In genomic region chr16:68778551-68779231, GRCh38 we compare ENCODE assay signal across 9 cellular contexts. TPM values are rescaled to one million over a fixed set of nuclear protein-coding genes. Genes with fewer than 3 reads are reported as not detected.
DNase-seq lines count a peak whose midpoint lies in the region; ATAC-seq and TF ChIP-seq lines count a peak whose summit lies in the region.
"Had no signal": no experiment of that assay in that cellular context is flagged by ENCODE, and none has a peak within 500 bp of the region (broad histone marks: within the 10 kb centered on the region; RNA-seq: fewer than 3 reads in every experiment).

No MANE protein-coding gene starts in this region.

- peak; percentile 88 for ATAC-seq in WTC11
- no peak for ATAC-seq in naive thymus-derived CD8-positive, alpha-beta T cell
- no peak for ATAC-seq in GM21390 (IDR thresholded peaks at IDR 0.05; ENCODE audit: unreplicated experiment)

- TF ChIP-seq CTCF in WTC11 (IDR thresholded peaks at IDR 0.05) (no peak), type B pancreatic cell (conservative IDR thresholded peaks at IDR 0.05) (no peak)

- no peaks in the 10 kb centered on the region for H3K27me3 Mint-ChIP-seq in WTC11 (ENCODE audit: low read depth)
- H3K27me3 Mint-ChIP-seq in type B pancreatic cell, result no peaks in the 10 kb centered on the region
- peaks cover 0 to 3% (median 0%) of the 10 kb centered on the region in 5 donors for H3K27me3 Mint-ChIP-seq in naive thymus-derived CD8-positive, alpha-beta T cell

- H3K4me1 Mint-ChIP-seq in WTC11 (peaks cover 61% of the 10 kb centered on the region), type B pancreatic cell (ENCODE audit: unreplicated experiment) (peaks cover 19% of the 10 kb centered on the region)
- peaks cover 10 to 21% (median 16%) of the 10 kb centered on the region in 4 donors for H3K4me1 Mint-ChIP-seq in naive thymus-derived CD8-positive, alpha-beta T cell

- H3K9me3 Mint-ChIP-seq in WTC11, result no peaks in the 10 kb centered on the region
- no peaks in the 10 kb centered on the region for H3K9me3 Mint-ChIP-seq in type B pancreatic cell
- no peaks in the 10 kb centered on the region for H3K9me3 Mint-ChIP-seq in naive thymus-derived CD8-positive, alpha-beta T cell

- no peaks in the 10 kb centered on the region for H3K27me3 ChIP-seq in layer of hippocampus (ENCODE audit: control insufficient read depth, insufficient read depth, low read length)

- H3K27ac ChIP-seq in layer of hippocampus (ENCODE audit: low read depth, low read length), result peak overlapping the region; percentile 57
- H3K27ac ChIP-seq: thoracic aorta had no signal

- peak overlapping the region; percentile 31 for H3K4me3 Mint-ChIP-seq in WTC11
- peak overlapping the region; percentile 56 for H3K4me3 Mint-ChIP-seq in type B pancreatic cell
- no peak overlapping the region for H3K4me3 Mint-ChIP-seq in naive thymus-derived CD8-positive, alpha-beta T cell

- peak overlapping the region; percentile 99 for H3K27ac Mint-ChIP-seq in WTC11
- peak overlapping the region; percentile 91 for H3K27ac Mint-ChIP-seq in type B pancreatic cell
- H3K27ac Mint-ChIP-seq in naive thymus-derived CD8-positive, alpha-beta T cell, result peak overlapping the region in 2 of 10 donors; percentile 10 to 13

- CTCF ChIA-PET in WTC11 (lab: Charles Lee), result interaction anchor here (0.6 to 1.8 kb wide), 7 partner anchors 15 to 280 kb away, joined by 3 to 7 read pairs (median 3); no protein-coding TSS in a partner anchor

- DNase-seq in NCI-H1436 (lab: John Stamatoyannopoulos, UW) (peak; percentile 26), WTC11 (ENCODE audit: low spot score) (peak; percentile 42), type B pancreatic cell (ENCODE audit: extremely low spot score, unreplicated experiment) (no peak)
- no peak for DNase-seq in activated CD4-positive, CD25-positive, alpha-beta regulatory T cell (lab: John Stamatoyannopoulos, UW)
- no peak for DNase-seq in naive thymus-derived CD8-positive, alpha-beta T cell
- DNase-seq: activated CD4-positive, alpha-beta T cell treated with anti-CD3 and anti-CD28 coated beads, Interleukin-2, amount 50 U/mL, for 48 hours had no signal

- POLR2A ChIA-PET in WTC11 (lab: Charles Lee), result interaction anchor here (1.2 kb wide), 1 partner anchor 42 kb away, joined by 3 read pairs; the partner anchor contains the start of gene CDH1
- POLR2A ChIA-PET in naive thymus-derived CD8-positive, alpha-beta T cell (lab: Charles Lee), result no interaction called here

- H3K36me3 Mint-ChIP-seq in WTC11 (peaks cover 13% of the 10 kb centered on the region), type B pancreatic cell (peaks cover 3% of the 10 kb centered on the region)
- no peaks in the 10 kb centered on the region for H3K36me3 Mint-ChIP-seq in naive thymus-derived CD8-positive, alpha-beta T cell

TF ChIP-seq in WTC11, 78 proteins besides CTCF, POLR2A, EP300 and RAD21:
- TF ChIP-seq SP1 (CRISPR knock-in tag; conservative IDR thresholded peaks at IDR 0.05) (0 out of 2 replicates have a peak, but pooled peaks have one; percentile 37), ZNF121 (CRISPR knock-in tag; IDR thresholded peaks at IDR 0.05) (peak; percentile 99), ELF4 (CRISPR knock-in tag; IDR thresholded peaks at IDR 0.05; ENCODE audit: low read depth) (no peak), ETV6 (CRISPR knock-in tag; IDR thresholded peaks at IDR 0.05) (peak; percentile 81), NFYB (CRISPR knock-in tag; conservative IDR thresholded peaks at IDR 0.05; ENCODE audit: low read depth) (no peak), CBFB (CRISPR knock-in tag; IDR thresholded peaks at IDR 0.05; ENCODE audit: low read depth) (no peak), TEAD4 (CRISPR knock-in tag; IDR thresholded peaks at IDR 0.05) (no peak), ZNF416 (CRISPR knock-in tag; IDR thresholded peaks at IDR 0.05) (no peak), OVOL2 (CRISPR knock-in tag; IDR thresholded peaks at IDR 0.05; ENCODE audit: borderline replicate concordance) (no peak), FOXK1 (CRISPR knock-in tag; IDR thresholded peaks at IDR 0.05) (peak; percentile 72), SMAD3 (CRISPR knock-in tag; IDR thresholded peaks at IDR 0.05; ENCODE audit: borderline replicate concordance) (0 out of 2 replicates have a peak, but pooled peaks have one; percentile 19)
- TF ChIP-seq, protein P1, sequence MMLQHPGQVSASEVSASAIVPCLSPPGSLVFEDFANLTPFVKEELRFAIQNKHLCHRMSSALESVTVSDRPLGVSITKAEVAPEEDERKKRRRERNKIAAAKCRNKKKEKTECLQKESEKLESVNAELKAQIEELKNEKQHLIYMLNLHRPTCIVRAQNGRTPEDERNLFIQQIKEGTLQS (CRISPR knock-in tag; conservative IDR thresholded peaks at IDR 0.05), result no peak
- TF ChIP-seq, protein P2, sequence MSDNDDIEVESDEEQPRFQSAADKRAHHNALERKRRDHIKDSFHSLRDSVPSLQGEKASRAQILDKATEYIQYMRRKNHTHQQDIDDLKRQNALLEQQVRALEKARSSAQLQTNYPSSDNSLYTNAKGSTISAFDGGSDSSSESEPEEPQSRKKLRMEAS (CRISPR knock-in tag; IDR thresholded peaks at IDR 0.05), result 0 out of 2 replicates have a peak, but pooled peaks have one; percentile 50
- TF ChIP-seq, protein P3, sequence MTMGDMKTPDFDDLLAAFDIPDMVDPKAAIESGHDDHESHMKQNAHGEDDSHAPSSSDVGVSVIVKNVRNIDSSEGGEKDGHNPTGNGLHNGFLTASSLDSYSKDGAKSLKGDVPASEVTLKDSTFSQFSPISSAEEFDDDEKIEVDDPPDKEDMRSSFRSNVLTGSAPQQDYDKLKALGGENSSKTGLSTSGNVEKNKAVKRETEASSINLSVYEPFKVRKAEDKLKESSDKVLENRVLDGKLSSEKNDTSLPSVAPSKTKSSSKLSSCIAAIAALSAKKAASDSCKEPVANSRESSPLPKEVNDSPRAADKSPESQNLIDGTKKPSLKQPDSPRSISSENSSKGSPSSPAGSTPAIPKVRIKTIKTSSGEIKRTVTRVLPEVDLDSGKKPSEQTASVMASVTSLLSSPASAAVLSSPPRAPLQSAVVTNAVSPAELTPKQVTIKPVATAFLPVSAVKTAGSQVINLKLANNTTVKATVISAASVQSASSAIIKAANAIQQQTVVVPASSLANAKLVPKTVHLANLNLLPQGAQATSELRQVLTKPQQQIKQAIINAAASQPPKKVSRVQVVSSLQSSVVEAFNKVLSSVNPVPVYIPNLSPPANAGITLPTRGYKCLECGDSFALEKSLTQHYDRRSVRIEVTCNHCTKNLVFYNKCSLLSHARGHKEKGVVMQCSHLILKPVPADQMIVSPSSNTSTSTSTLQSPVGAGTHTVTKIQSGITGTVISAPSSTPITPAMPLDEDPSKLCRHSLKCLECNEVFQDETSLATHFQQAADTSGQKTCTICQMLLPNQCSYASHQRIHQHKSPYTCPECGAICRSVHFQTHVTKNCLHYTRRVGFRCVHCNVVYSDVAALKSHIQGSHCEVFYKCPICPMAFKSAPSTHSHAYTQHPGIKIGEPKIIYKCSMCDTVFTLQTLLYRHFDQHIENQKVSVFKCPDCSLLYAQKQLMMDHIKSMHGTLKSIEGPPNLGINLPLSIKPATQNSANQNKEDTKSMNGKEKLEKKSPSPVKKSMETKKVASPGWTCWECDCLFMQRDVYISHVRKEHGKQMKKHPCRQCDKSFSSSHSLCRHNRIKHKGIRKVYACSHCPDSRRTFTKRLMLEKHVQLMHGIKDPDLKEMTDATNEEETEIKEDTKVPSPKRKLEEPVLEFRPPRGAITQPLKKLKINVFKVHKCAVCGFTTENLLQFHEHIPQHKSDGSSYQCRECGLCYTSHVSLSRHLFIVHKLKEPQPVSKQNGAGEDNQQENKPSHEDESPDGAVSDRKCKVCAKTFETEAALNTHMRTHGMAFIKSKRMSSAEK (CRISPR knock-in tag; IDR thresholded peaks at IDR 0.05; ENCODE audit: borderline replicate concordance), result no peak

RNA-seq across cellular contexts. Expression of gene CDH1, which starts 41.6 kb away (rescaled TPM):
- 265 to 281 TPM (median 278 TPM) in 3 replicates for total RNA-seq in WTC11 (2021)
- 190 and 544 TPM in 2 replicates for total RNA-seq in type B pancreatic cell (ENCODE audit: low replicate concordance)
- total RNA-seq in naive thymus-derived CD8-positive, alpha-beta T cell, result not detected
- polyA plus RNA-seq in naive thymus-derived CD8-positive, alpha-beta T cell, result 1 to 10 TPM in 1 of 3 donors, not detected in 2; 1.4 TPM

Comparison
In these comparisons a context has a peak if more than half of its experiments do, and no peak if none do; other contexts are left out.
1. DNase-seq: peak in NCI-H1436 (single experiment) and WTC11 (single experiment); none in type B pancreatic cell (single experiment), activated CD4-positive, CD25-positive, alpha-beta regulatory T cell (0 of 4) and naive thymus-derived CD8-positive, alpha-beta T cell (0 of 10).
2. H3K4me3 Mint-ChIP-seq: peak in WTC11 (single experiment) and type B pancreatic cell (single experiment); none in naive thymus-derived CD8-positive, alpha-beta T cell (0 of 10).
3. RNA of gene CDH1, which starts 41.6 kb away (total RNA-seq): 265 to 281 TPM in WTC11 and 190 to 544 TPM in type B pancreatic cell; not detected in naive thymus-derived CD8-positive, alpha-beta T cell; every median in the first group is over 100 times any median in the second.